In the genomic region with DNA sequence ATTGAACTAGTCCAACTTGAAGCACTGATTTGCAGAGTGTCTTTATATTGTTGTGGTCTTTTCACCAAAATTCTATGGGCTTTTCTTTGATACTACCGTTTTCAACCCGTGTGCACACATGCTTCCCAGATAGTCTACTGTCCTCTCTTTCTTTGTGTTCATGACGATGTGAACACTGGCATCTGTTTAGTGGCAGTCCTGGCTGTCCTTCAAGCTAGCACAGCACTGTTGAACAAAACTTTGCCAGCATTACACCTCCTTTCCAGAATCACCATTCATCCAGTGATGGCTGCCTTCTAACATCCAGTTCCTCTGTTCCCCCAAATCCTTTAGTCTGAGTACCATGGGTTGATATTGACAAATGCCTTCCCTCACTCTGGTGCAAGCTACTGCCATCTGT, we compare ENCODE assay signal across 19 cellular contexts.
"Had no signal": no experiment of that assay in that cellular context is flagged by ENCODE, and none has a peak within 500 bp of the region (broad histone marks: within the 10 kb centered on the region; RNA-seq: fewer than 3 reads in every experiment).

No MANE protein-coding gene starts in this region.

- H3K27ac Mint-ChIP-seq: activated CD4-positive, alpha-beta T cell treated with anti-CD3 and anti-CD28 coated beads, Interleukin-2, amount 10 ng/mL, durations not matched to agents 24 days and 14 days; activated naive CD8-positive, alpha-beta T cell; brain; naive B cell had no signal

- H3K36me3 ChIP-seq: suprapubic skin had no signal

- DNase-seq: activated CD4-positive, alpha-beta T cell treated with anti-CD3 and anti-CD28 coated beads, Interleukin-2, amount 10 ng/mL, durations not matched to agents 24 days and 14 days; activated CD4-positive, CD25-positive, alpha-beta regulatory T cell; activated CD8-positive, alpha-beta memory T cell treated with anti-CD3 and anti-CD28 coated beads, Interleukin-2, amount 50 U/mL, for 48 hours; activated gamma-delta T cell treated with Interleukin-2 at 50 U/mL for 16 hours; activated T-cell treated with anti-CD3 and anti-CD28 coated beads, Interleukin-2, amount 50 U/mL, for 72 hours; amniotic stem cell; effector CD8-positive, alpha-beta T cell; foreskin melanocyte; head of caudate nucleus; left colon; mammary epithelial cell; naive B cell; stimulated activated CD4-positive, alpha-beta T cell treated with anti-CD3 and anti-CD28 coated beads, Interleukin-15, amount 100 ng/mL, for 24 hours; stimulated activated CD4-positive, alpha-beta T cell treated with anti-CD3 and anti-CD28 coated beads, Interleukin-4, amount 100 ng/mL, for 1 hour; stimulated activated naive CD4-positive, alpha-beta T cell had no signal

- H3K9me3 Mint-ChIP-seq: activated CD4-positive, alpha-beta T cell treated with anti-CD3 and anti-CD28 coated beads, Interleukin-2, amount 10 ng/mL, durations not matched to agents 24 days and 14 days; brain; naive B cell had no signal

- H3K27me3 Mint-ChIP-seq: activated naive CD8-positive, alpha-beta T cell; naive B cell had no signal

- H3K4me1 ChIP-seq: parathyroid adenoma had no signal

- H3K4me3 Mint-ChIP-seq: activated CD4-positive, alpha-beta T cell treated with anti-CD3 and anti-CD28 coated beads, Interleukin-2, amount 10 ng/mL, durations not matched to agents 24 days and 14 days; activated naive CD8-positive, alpha-beta T cell; activated T-cell treated with anti-CD3 and anti-CD28 coated beads, Interleukin-2, amount 50 U/mL, for 72 hours; brain; naive B cell had no signal

- H3K27ac ChIP-seq: parathyroid adenoma, suprapubic skin had no signal

- H3K9me3 ChIP-seq: suprapubic skin had no signal

- H3K4me3 ChIP-seq: suprapubic skin had no signal

- H3K27me3 ChIP-seq: suprapubic skin had no signal

- H3K36me3 Mint-ChIP-seq: activated naive CD8-positive, alpha-beta T cell; brain; naive B cell had no signal

- ATAC-seq: activated T-cell treated with anti-CD3 and anti-CD28 coated beads, Interleukin-2, amount 50 U/mL, for 72 hours; left colon had no signal
